Comparison of ENCODE assay signal across 8 cellular contexts in the genomic region with DNA sequence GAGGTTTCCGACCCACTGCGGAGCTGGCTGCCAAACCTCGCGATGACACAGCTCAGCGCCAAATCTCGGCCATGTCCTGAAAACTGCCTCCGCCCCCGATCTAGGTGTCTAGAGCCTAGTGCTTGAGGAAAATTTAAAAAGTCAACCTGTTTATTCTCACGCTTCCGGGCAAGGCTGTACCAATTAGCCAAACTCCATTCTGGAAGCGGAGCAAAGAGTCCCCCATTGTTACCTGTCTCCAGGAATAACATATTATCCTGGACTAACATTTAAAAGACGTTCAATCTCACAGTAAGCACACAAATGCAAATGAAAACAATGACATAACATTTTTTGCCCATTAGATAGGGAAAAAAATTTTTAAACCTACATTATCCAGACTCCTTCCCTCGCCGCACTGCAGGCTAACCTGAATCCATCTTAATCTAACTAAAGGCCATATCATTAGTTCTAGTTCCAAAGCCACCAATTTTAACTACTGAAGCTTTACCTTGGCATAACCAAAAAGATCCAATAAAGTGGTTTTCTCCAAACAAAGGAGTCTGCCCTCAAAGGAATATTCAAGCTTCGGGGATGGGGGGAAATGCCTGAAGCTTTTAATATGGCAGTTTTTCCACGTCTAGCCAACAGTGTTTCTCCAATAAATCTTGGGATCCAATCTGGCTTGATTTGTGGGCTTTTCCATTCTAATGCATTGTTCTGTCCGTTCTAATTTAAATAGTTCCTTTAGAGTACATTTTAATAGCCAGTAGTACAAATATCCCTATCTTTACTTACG. TPM values are rescaled to one million over a fixed set of nuclear protein-coding genes. Genes with fewer than 3 reads are reported as not detected.
A peak's percentile ranks its signal among the peaks of the same experiment; 100 is the strongest.
DNase-seq lines count a peak whose midpoint lies in the region; ATAC-seq lines count a peak whose summit lies in the region.

No MANE protein-coding gene starts in this region.

- H3K27ac ChIP-seq in iPS-20b (ENCODE audit: low read length) (peak overlapping the region; percentile 88), substantia nigra (ENCODE audit: low read depth, low read length, poor library complexity, severe bottlenecking) (peak overlapping the region; percentile 73)

- H3K9me3 ChIP-seq in iPS-20b (ENCODE audit: insufficient read depth, low read depth, low read length) = no peaks in the 10 kb centered on the region

- H3K9ac ChIP-seq in iPS-20b (ENCODE audit: low read depth, low read length) = peak overlapping the region; percentile 95

- peak; percentile 59 for ATAC-seq in HG02623 (IDR thresholded peaks at IDR 0.05; ENCODE audit: unreplicated experiment)
- no peak for ATAC-seq in HG02870 (IDR thresholded peaks at IDR 0.05; ENCODE audit: unreplicated experiment)
- no peak for ATAC-seq in HG02763 (IDR thresholded peaks at IDR 0.05; ENCODE audit: unreplicated experiment)

- H3K4me1 ChIP-seq in iPS-20b (ENCODE audit: insufficient read depth, low read length) = no peaks in the 10 kb centered on the region

- peaks cover 26% of the 10 kb centered on the region for H3K36me3 ChIP-seq in iPS-20b (ENCODE audit: insufficient read depth, low read depth, low read length)

- DNase-seq in Daoy (ENCODE audit: low read depth) = peak; percentile 6
- DNase-seq in activated CD8-positive, alpha-beta memory T cell treated with anti-CD3 and anti-CD28 coated beads, Interleukin-2, amount 50 U/mL, for 4 hours = peak; percentile 84
- DNase-seq in substantia nigra (lab: John Stamatoyannopoulos, UW) = no peak
- no peak for DNase-seq in effector CD4-positive, alpha-beta T cell

- H3K4me3 ChIP-seq in iPS-20b (ENCODE audit: low read length) = peak overlapping the region; percentile 91

- no peaks in the 10 kb centered on the region for H3K27me3 ChIP-seq in iPS-20b (ENCODE audit: insufficient read depth, low read length)

RNA-seq across cellular contexts. Expression of gene HUWE1, which starts 1.9 kb away (rescaled TPM):
- total RNA-seq in Daoy (2014; rRNA removed; shearing (Covaris generic)) = 48.0 and 54.1 TPM in 2 replicates

Comparison
In these comparisons a context has a peak if more than half of its experiments do, and no peak if none do; other contexts are left out.
1. DNase-seq: peak in Daoy (single experiment) and activated CD8-positive, alpha-beta memory T cell treated with anti-CD3 and anti-CD28 coated beads, Interleukin-2, amount 50 U/mL, for 4 hours (single experiment); none in substantia nigra (0 of 49) and effector CD4-positive, alpha-beta T cell (single experiment).